25 cellular contexts compared by ENCODE assay signal in the genomic region with DNA sequence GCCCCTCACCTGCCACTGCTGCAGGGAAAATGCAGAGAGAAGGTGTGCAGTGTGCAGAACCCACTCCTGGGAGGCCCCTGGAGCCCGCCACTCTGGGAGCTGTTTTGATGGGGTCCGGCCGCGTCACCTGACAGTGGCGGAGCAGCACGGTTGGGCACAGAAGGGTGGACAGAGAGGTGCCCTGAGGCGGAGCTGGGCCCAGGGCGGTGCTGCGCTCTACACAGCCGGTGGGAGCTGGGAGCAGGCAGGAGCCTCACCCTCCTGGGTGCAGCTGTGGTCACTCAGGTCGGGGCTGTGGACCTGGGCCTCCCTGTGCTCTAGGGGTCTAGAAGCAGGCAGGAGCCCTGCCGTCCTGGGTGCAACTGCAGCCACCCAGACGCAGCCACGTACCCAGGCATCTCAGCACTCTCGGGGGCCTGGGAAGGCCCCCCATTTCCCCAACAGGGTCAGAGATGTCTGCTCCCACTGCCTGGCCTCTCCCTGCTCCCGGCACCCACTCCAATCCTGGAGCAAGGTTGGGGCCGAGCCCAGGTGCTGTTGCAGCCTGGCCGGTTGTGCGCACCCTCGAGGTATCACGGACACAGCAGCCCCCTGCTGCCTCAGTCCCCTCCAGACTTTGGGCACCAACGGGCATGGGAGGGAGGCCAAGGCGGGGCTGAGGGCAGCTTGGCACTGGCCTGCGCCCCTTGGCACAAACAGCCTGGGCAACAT.
"Had no signal": no experiment of that assay in that cellular context is flagged by ENCODE, and none has a peak within 500 bp of the region (broad histone marks: within the 10 kb centered on the region; RNA-seq: fewer than 3 reads in every experiment).

No MANE protein-coding gene starts in this region.

- H3K79me2 ChIP-seq: hepatocyte had no signal

- H2AFZ ChIP-seq: hepatocyte had no signal

- H3K27ac ChIP-seq: heart right ventricle, hepatocyte, left lung, lower lobe of right lung, pancreas, prostate gland, sigmoid colon, spleen, tibial nerve, uterus had no signal

- H3K36me3 ChIP-seq: left lung, lower lobe of right lung, pancreas, prostate gland, sigmoid colon, spleen, uterus had no signal

- H3K4me3 Mint-ChIP-seq: immature natural killer cell; naive thymus-derived CD8-positive, alpha-beta T cell; stimulated activated memory B cell treated with anti-CD40 and anti-IgM and Interleukin-4, amounts not matched to agents 10 μg/mL and 1 μg/mL and 100 μg/mL, for 72 hours; stimulated activated naive CD8-positive, alpha-beta T cell treated with anti-CD3 and anti-CD28 coated beads, Interleukin-15, amount 100 ng/mL, for 72 hours had no signal

- FAIRE-seq: islet of Langerhans, kidney, pancreas, small intestine had no signal

- H3K27ac Mint-ChIP-seq: immature natural killer cell; naive thymus-derived CD8-positive, alpha-beta T cell; stimulated activated memory B cell treated with anti-CD40 and anti-IgM and Interleukin-4, amounts not matched to agents 10 μg/mL and 1 μg/mL and 100 μg/mL, for 72 hours; stimulated activated naive CD8-positive, alpha-beta T cell treated with anti-CD3 and anti-CD28 coated beads, Interleukin-15, amount 100 ng/mL, for 72 hours had no signal

- H3K4me1 Mint-ChIP-seq: immature natural killer cell; naive thymus-derived CD8-positive, alpha-beta T cell; stimulated activated memory B cell treated with anti-CD40 and anti-IgM and Interleukin-4, amounts not matched to agents 10 μg/mL and 1 μg/mL and 100 μg/mL, for 72 hours; stimulated activated naive CD8-positive, alpha-beta T cell treated with anti-CD3 and anti-CD28 coated beads, Interleukin-15, amount 100 ng/mL, for 72 hours had no signal

- ATAC-seq: heart right ventricle; left colon; left lung; naive thymus-derived CD8-positive, alpha-beta T cell; pancreas; stimulated activated memory B cell treated with anti-CD40 and anti-IgM and Interleukin-4, amounts not matched to agents 10 μg/mL and 1 μg/mL and 100 μg/mL, for 72 hours; stimulated activated naive CD8-positive, alpha-beta T cell treated with anti-CD3 and anti-CD28 coated beads, Interleukin-15, amount 100 ng/mL, for 72 hours had no signal

- H3K4me2 ChIP-seq: hepatocyte had no signal

- H3K36me3 Mint-ChIP-seq: immature natural killer cell; naive thymus-derived CD8-positive, alpha-beta T cell; stimulated activated memory B cell treated with anti-CD40 and anti-IgM and Interleukin-4, amounts not matched to agents 10 μg/mL and 1 μg/mL and 100 μg/mL, for 72 hours had no signal

- H3K9me3 ChIP-seq: heart right ventricle, lower lobe of right lung, pancreas, prostate gland, sigmoid colon, tibial nerve, uterus had no signal

- H3K4me1 ChIP-seq: heart right ventricle, left lung, lower lobe of right lung, pancreas, prostate gland, sigmoid colon, spleen, tibial nerve, uterus had no signal

- DNase-seq: heart right ventricle; immature natural killer cell; kidney; left colon; lower lobe of right lung; mammary epithelial cell; naive thymus-derived CD8-positive, alpha-beta T cell; nucleus accumbens; retina; right cardiac atrium; sigmoid colon; small intestine; spleen; stimulated activated CD4-positive, alpha-beta T cell treated with anti-CD3 and anti-CD28 coated beads, Interleukin-4, amount 100 ng/mL, for 24 hours; stimulated activated naive CD4-positive, alpha-beta T cell treated with Interleukin-2 at 50 U/mL for 16 hours; stimulated activated naive CD8-positive, alpha-beta T cell treated with anti-CD3 and anti-CD28 coated beads, Interleukin-15, amount 100 ng/mL, for 72 hours; substantia nigra; uterus had no signal

- H3K9me3 Mint-ChIP-seq: naive thymus-derived CD8-positive, alpha-beta T cell; stimulated activated memory B cell treated with anti-CD40 and anti-IgM and Interleukin-4, amounts not matched to agents 10 μg/mL and 1 μg/mL and 100 μg/mL, for 72 hours; stimulated activated naive CD8-positive, alpha-beta T cell treated with anti-CD3 and anti-CD28 coated beads, Interleukin-15, amount 100 ng/mL, for 72 hours had no signal

- H3K27me3 ChIP-seq: heart right ventricle, hepatocyte, left lung, pancreas, sigmoid colon, spleen, tibial nerve, uterus had no signal

- H3K4me3 ChIP-seq: heart right ventricle, hepatocyte, left lung, lower lobe of right lung, pancreas, prostate gland, sigmoid colon, spleen, tibial nerve, uterus had no signal
